In the genomic region with DNA sequence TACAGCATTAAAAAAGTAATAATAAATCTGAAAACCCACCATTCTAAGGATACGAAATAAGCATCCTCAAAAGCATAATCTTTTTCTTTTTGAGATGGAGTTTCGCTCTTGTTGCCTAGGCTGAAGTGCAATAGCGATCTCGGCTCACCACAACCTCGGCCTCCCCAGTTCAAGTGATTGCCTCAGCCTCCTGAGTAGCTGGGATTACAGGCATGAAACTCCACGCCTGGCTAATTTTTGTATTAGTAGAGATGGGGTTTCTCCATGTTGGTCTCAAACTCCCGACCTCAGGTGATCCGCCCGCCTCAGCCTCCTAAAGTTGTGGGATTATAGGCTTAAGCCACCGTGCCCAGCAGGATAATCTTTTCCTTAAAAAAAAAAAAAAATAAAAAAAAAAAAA, we compare ENCODE assay signal across 19 cellular contexts.
"Had no signal": no experiment of that assay in that cellular context is flagged by ENCODE, and none has a peak within 500 bp of the region (broad histone marks: within the 10 kb centered on the region; RNA-seq: fewer than 3 reads in every experiment).

No MANE protein-coding gene starts in this region.

- ATAC-seq: left colon; lower lobe of right lung; naive thymus-derived CD8-positive, alpha-beta T cell; right cardiac atrium; stimulated activated effector memory CD8-positive, alpha-beta T cell treated with anti-CD3 and anti-CD28 coated beads, Interleukin-12 subunit alpha, Interleukin-12 subunit beta, amount 100 ng/mL, for 72 hours had no signal

- DNase-seq: cortex of kidney; kidney glomerular epithelial cell; left colon; left ventricle myocardium inferior; lower lobe of right lung; naive thymus-derived CD8-positive, alpha-beta T cell; nephron progenitor cell; nucleus accumbens; right cardiac atrium; sigmoid colon; stimulated activated CD4-positive, alpha-beta T cell treated with anti-CD3 and anti-CD28 coated beads, Interleukin-2, amount 100 ng/mL, for 24 hours; stimulated activated CD4-positive, alpha-beta T cell treated with anti-CD3 and anti-CD28 coated beads, Interleukin-4, amount 100 ng/mL, for 24 hours; stimulated activated naive CD4-positive, alpha-beta T cell treated with Interleukin-2 at 50 U/mL for 16 hours; stomach; thyroid gland had no signal

- H3K27me3 ChIP-seq: hepatocyte, sigmoid colon, stomach, thyroid gland had no signal

- H3K9me3 ChIP-seq: left ventricle myocardium inferior, lower lobe of right lung, prostate gland, sigmoid colon, stomach, thyroid gland had no signal

- H3K4me3 ChIP-seq: hepatocyte, left ventricle myocardium inferior, lower lobe of right lung, prostate gland, sigmoid colon, stomach, thyroid gland had no signal

- H3K27ac ChIP-seq: hepatocyte, left ventricle myocardium inferior, lower lobe of right lung, prostate gland, sigmoid colon, stomach, thyroid gland had no signal

- H2AFZ ChIP-seq: hepatocyte had no signal

- FAIRE-seq: frontal cortex had no signal

- H3K4me2 ChIP-seq: hepatocyte had no signal
